In the genomic region with DNA sequence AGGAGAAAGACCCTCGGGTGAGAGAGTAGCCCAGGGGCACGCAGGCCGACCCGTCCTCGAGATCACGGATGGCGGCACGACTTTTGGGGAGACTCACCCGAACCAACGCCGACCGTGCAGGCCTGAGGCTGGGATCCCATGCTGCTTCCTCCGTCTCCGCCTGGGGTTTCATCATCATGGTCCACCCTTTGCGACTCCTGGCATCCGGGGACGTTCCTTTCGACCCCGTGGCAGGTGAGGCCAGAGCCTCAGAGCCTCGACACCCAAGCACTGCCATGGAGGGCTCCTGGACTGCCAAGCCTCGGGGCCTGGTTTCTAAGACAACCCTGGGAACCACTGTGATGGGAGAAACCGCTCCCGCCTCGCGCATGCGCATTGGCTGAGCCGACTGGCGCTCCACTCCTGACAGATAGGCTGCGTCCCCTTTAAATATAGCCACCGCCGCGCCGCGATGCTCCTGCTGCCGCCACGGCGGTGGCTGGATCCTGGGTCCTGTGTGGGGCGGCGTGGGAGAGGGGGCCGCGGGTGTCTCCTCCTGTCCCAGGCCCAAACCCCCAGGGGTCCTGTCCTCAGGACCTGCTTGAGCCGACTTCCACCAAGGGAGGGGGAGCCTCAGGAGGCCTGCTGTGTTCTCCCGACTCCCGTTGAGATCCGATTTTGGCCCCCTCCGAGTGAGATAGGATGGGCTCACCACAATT, we compare ENCODE assay signal across 23 cellular contexts.
DNase-seq lines count a peak whose midpoint lies in the region; ATAC-seq, FAIRE-seq and TF ChIP-seq lines count a peak whose summit lies in the region.
"Had no signal": no experiment of that assay in that cellular context is flagged by ENCODE, and none has a peak within 500 bp of the region (broad histone marks: within the 10 kb centered on the region; RNA-seq: fewer than 3 reads in every experiment).

No MANE protein-coding gene starts in this region.

- H3K4me3 ChIP-seq in RWPE2 (ENCODE audit: severe bottlenecking) (no peak overlapping the region), psoas muscle (no peak overlapping the region), neural progenitor cell (no peak overlapping the region)
- H3K4me3 ChIP-seq: GM23248, heart right ventricle had no signal

- DNase-seq in activated T-cell treated with anti-CD3 and anti-CD28 coated beads, Interleukin-2, amount 50 U/mL, for 24 hours = peak; percentile 5
- DNase-seq in activated T-cell treated with anti-CD3 and anti-CD28 coated beads, Interleukin-2, amount 50 U/mL, for 1 hour = no peak
- peak; percentile 66 for DNase-seq in RWPE2 (ENCODE audit: low spot score)
- DNase-seq in left lobe of liver (ENCODE audit: low spot score) = peak; percentile 39
- DNase-seq in urothelium cell line (ENCODE audit: low spot score) = peak; percentile 63
- no peak for DNase-seq in psoas muscle
- no peak for DNase-seq in neural progenitor cell (ENCODE audit: low spot score)
- DNase-seq: ACHN; activated CD4-positive, CD25-positive, alpha-beta regulatory T cell; activated gamma-delta T cell treated with Interleukin-2 at 50 U/mL for 16 hours; amniotic stem cell; CD4-positive, alpha-beta memory T cell; central memory CD4-positive, alpha-beta T cell; GM23248; heart right ventricle; mesenchymal stem cell; natural killer cell; NCI-H1417; SIG-M5; stimulated activated CD4-positive, alpha-beta T cell treated with anti-CD3 and anti-CD28 coated beads, Interleukin-12 subunit alpha, Interleukin-12 subunit beta, amount 100 ng/mL, for 4 hours had no signal

- FAIRE-seq in urothelium cell line (lab: Jason Lieb, UNC) = peak; percentile 91
- FAIRE-seq: keratinocyte had no signal

- H3K79me2 ChIP-seq in neural progenitor cell (ENCODE audit: low read depth) = no peaks in the 10 kb centered on the region

- no peaks in the 10 kb centered on the region for H3K36me3 ChIP-seq in RWPE2 (ENCODE audit: low read depth)
- no peaks in the 10 kb centered on the region for H3K36me3 ChIP-seq in psoas muscle (ENCODE audit: insufficient read depth in 1 of 2, low read depth in 1 of 2)
- H3K36me3 ChIP-seq in neural progenitor cell = no peaks in the 10 kb centered on the region
- H3K36me3 ChIP-seq: heart right ventricle had no signal

- H3K27me3 Mint-ChIP-seq in activated T-cell treated with anti-CD3 and anti-CD28 coated beads, Interleukin-2, amount 50 U/mL, for 24 hours = no peaks in the 10 kb centered on the region
- peaks cover 7% of the 10 kb centered on the region for H3K27me3 Mint-ChIP-seq in neural progenitor cell (ENCODE audit: insufficient read depth, low read depth)
- H3K27me3 Mint-ChIP-seq: progenitor cell of endocrine pancreas had no signal

- intact Hi-C loops in psoas muscle (cut with DNase I) = no loop called here

- no peak overlapping the region for H3K9ac ChIP-seq in neural progenitor cell
- H3K9ac ChIP-seq: GM23248 had no signal

- no peak overlapping the region for H2AFZ ChIP-seq in neural progenitor cell (replicated peaks)
- H2AFZ ChIP-seq: GM23248 had no signal

- H3K9me3 ChIP-seq in RWPE2 (ENCODE audit: severe bottlenecking) = no peaks in the 10 kb centered on the region
- no peaks in the 10 kb centered on the region for H3K9me3 ChIP-seq in psoas muscle
- H3K9me3 ChIP-seq in neural progenitor cell (ENCODE audit: low read depth) = no peaks in the 10 kb centered on the region

- peaks cover 25% of the 10 kb centered on the region for H3K9me3 Mint-ChIP-seq in activated T-cell treated with anti-CD3 and anti-CD28 coated beads, Interleukin-2, amount 50 U/mL, for 24 hours
- H3K9me3 Mint-ChIP-seq in neural progenitor cell = peaks cover 60% of the 10 kb centered on the region

- no peaks in the 10 kb centered on the region for H3K36me3 Mint-ChIP-seq in activated T-cell treated with anti-CD3 and anti-CD28 coated beads, Interleukin-2, amount 50 U/mL, for 24 hours (ENCODE audit: low read depth)
- H3K36me3 Mint-ChIP-seq in neural progenitor cell = peaks cover 6% of the 10 kb centered on the region

- no peaks in the 10 kb centered on the region for H4K20me1 ChIP-seq in neural progenitor cell (ENCODE audit: low read depth)

- H3K4me2 ChIP-seq in neural progenitor cell = no peak overlapping the region

- H3K4me1 Mint-ChIP-seq in activated T-cell treated with anti-CD3 and anti-CD28 coated beads, Interleukin-2, amount 50 U/mL, for 24 hours (ENCODE audit: low read depth) = no peaks in the 10 kb centered on the region
- no peaks in the 10 kb centered on the region for H3K4me1 Mint-ChIP-seq in neural progenitor cell
- H3K4me1 Mint-ChIP-seq: natural killer cell had no signal

- H3K27ac Mint-ChIP-seq in activated T-cell treated with anti-CD3 and anti-CD28 coated beads, Interleukin-2, amount 50 U/mL, for 24 hours = no peak overlapping the region
- H3K27ac Mint-ChIP-seq in neural progenitor cell = no peak overlapping the region
- H3K27ac Mint-ChIP-seq: CD4-positive, alpha-beta memory T cell; natural killer cell; progenitor cell of endocrine pancreas had no signal

- H3K4me3 Mint-ChIP-seq in activated T-cell treated with anti-CD3 and anti-CD28 coated beads, Interleukin-2, amount 50 U/mL, for 24 hours = no peak overlapping the region
- H3K4me3 Mint-ChIP-seq in neural progenitor cell = no peak overlapping the region
- H3K4me3 Mint-ChIP-seq: CD4-positive, alpha-beta memory T cell; natural killer cell had no signal

- no peaks in the 10 kb centered on the region for H3K27me3 ChIP-seq in RWPE2 (ENCODE audit: insufficient read depth, poor library complexity, severe bottlenecking)
- no peaks in the 10 kb centered on the region for H3K27me3 ChIP-seq in psoas muscle (ENCODE audit: insufficient read depth in 3 of 3, low read length in 2 of 3)
- no peaks in the 10 kb centered on the region for H3K27me3 ChIP-seq in neural progenitor cell
- H3K27me3 ChIP-seq: heart right ventricle had no signal

- ATAC-seq in RWPE2 (ENCODE audit: low read depth) (no peak), left lobe of liver (no peak), GM21528 (IDR thresholded peaks at IDR 0.05; ENCODE audit: low FRiP score, unreplicated experiment) (no peak), psoas muscle (no peak)
- ATAC-seq: heart right ventricle, natural killer cell had no signal

- TF ChIP-seq CTCF in RWPE2 (IDR thresholded peaks at IDR 0.05; ENCODE audit: poor library complexity, severe bottlenecking) (no peak), psoas muscle (IDR thresholded peaks at IDR 0.05) (no peak), neural progenitor cell (IDR thresholded peaks at IDR 0.05) (no peak)

- H3K4me1 ChIP-seq in RWPE2 (ENCODE audit: insufficient read depth, poor library complexity, severe bottlenecking) = no peaks in the 10 kb centered on the region
- H3K4me1 ChIP-seq in psoas muscle = no peaks in the 10 kb centered on the region
- no peaks in the 10 kb centered on the region for H3K4me1 ChIP-seq in neural progenitor cell
- H3K4me1 ChIP-seq: heart right ventricle had no signal

- WGBS in psoas muscle, 3 donors = 80 to 84% (median 83%) methylated on average over 46 of the region's 46 CpGs

- no peaks in the 10 kb centered on the region for H3F3A ChIP-seq in neural progenitor cell (ENCODE audit: low read depth)

- no peak overlapping the region for H3K27ac ChIP-seq in RWPE2 (ENCODE audit: poor library complexity, severe bottlenecking)
- no peak overlapping the region for H3K27ac ChIP-seq in psoas muscle
- H3K27ac ChIP-seq in neural progenitor cell = no peak overlapping the region
- H3K27ac ChIP-seq: GM23248, heart right ventricle had no signal

Comparison
In these comparisons a context has a peak if more than half of its experiments do, and no peak if none do; other contexts are left out.
1. DNase-seq: peak in activated T-cell treated with anti-CD3 and anti-CD28 coated beads, Interleukin-2, amount 50 U/mL, for 24 hours (single experiment), RWPE2 (single experiment), left lobe of liver (single experiment) and urothelium cell line (single experiment); none in activated T-cell treated with anti-CD3 and anti-CD28 coated beads, Interleukin-2, amount 50 U/mL, for 1 hour (single experiment), psoas muscle (0 of 2) and neural progenitor cell (single experiment).